Comparison of ENCODE assay signal across 1 cellular context in genomic region chr17:55750750-55751641, GRCh38.
TF ChIP-seq lines count a peak whose summit lies in the region.

PCTP (plus strand) TSS chr17:55751051; CDS start chr17:55751104, 53 bp downstream.

TF ChIP-seq in K562, 482 proteins besides CTCF, POLR2A, EP300 and RAD21 (continued from another document and continues in another):
- TF ChIP-seq ZBTB40 (IDR thresholded peaks at IDR 0.05) (peak; percentile 94), ZBTB40 (CRISPR knock-in tag; IDR thresholded peaks at IDR 0.05) (no peak), SRF (CRISPR knock-in tag; IDR thresholded peaks at IDR 0.05) (0 out of 4 replicates have a peak, but pooled peaks of 1 of the 2 experiments have one; percentile 69), SPI1 (IDR thresholded peaks at IDR 0.05; ENCODE audit: borderline replicate concordance, low read depth, low read length) (no peak), SOX6 (IDR thresholded peaks at IDR 0.05) (peak; percentile 34; the same call in 1 of the 2 replicates), POLR2H (tag; IDR thresholded peaks at IDR 0.05; ENCODE audit: low read depth) (peak; percentile 68), PBX2 (CRISPR knock-in tag; IDR thresholded peaks at IDR 0.05; ENCODE audit: low read depth) (no peak), PBX2 (tag; conservative IDR thresholded peaks at IDR 0.05; ENCODE audit: low read depth) (no peak), KDM5B (IDR thresholded peaks at IDR 0.05; ENCODE audit: insufficient replicate concordance, low read depth, low read length) (peak; percentile 59), ZBTB17 (CRISPR knock-in tag; IDR thresholded peaks at IDR 0.05) (no peak), CCAR2 (IDR thresholded peaks at IDR 0.05; ENCODE audit: low read depth, low read length) (no peak), KLF1 (tag; IDR thresholded peaks at IDR 0.05) (peak; percentile 27; the same call in 1 of the 2 replicates), FOXA3 (CRISPR knock-in tag; conservative IDR thresholded peaks at IDR 0.05 in 1 of 2, IDR thresholded peaks at IDR 0.05 in 1 of 2) (peak in 1 of 2 experiments; percentile 67; a peak in 1 of 4 replicates), TFAP4 (CRISPR knock-in tag; IDR thresholded peaks at IDR 0.05; ENCODE audit: borderline replicate concordance) (peak; percentile 91), RREB1 (CRISPR knock-in tag; IDR thresholded peaks at IDR 0.05) (peak; percentile 94; the same call in 1 of the 2 replicates), RCOR1 (IDR thresholded peaks at IDR 0.05; ENCODE audit: borderline replicate concordance in 1 of 2, low read depth in 2 of 2, low read length in 2 of 2) (peak in 1 of 2 experiments; percentile 76; a peak in 2 of 4 replicates), VEZF1 (CRISPR knock-in tag; IDR thresholded peaks at IDR 0.05) (peak; percentile 91), TOE1 (IDR thresholded peaks at IDR 0.05; ENCODE audit: borderline replicate concordance) (peak; percentile 80), TOE1 (CRISPR knock-in tag; IDR thresholded peaks at IDR 0.05; ENCODE audit: borderline replicate concordance, low read depth) (no peak), ZNF592 (IDR thresholded peaks at IDR 0.05) (peak; percentile 50; the same call in 1 of the 2 replicates), NONO (IDR thresholded peaks at IDR 0.05; ENCODE audit: low read depth in 2 of 2, low read length in 1 of 2) (peak; percentile 58 to 64; a peak in 2 of 4 replicates), ATF1 (CRISPR knock-in tag; IDR thresholded peaks at IDR 0.05) (no peak), ATF1 (tag; IDR thresholded peaks at IDR 0.05) (peak; percentile 73), HMGXB4 (CRISPR knock-in tag; IDR thresholded peaks at IDR 0.05) (peak; percentile 56; the same call in 1 of the 2 replicates), NRF1 (conservative IDR thresholded peaks at IDR 0.05 in 1 of 2, IDR thresholded peaks at IDR 0.05 in 1 of 2) (peak; percentile 79 to 83)
